In genomic region chr3:195114026-195114425, GRCh38 we compare ENCODE assay signal across 23 cellular contexts.
"Had no signal": no experiment of that assay in that cellular context is flagged by ENCODE, and none has a peak within 500 bp of the region (broad histone marks: within the 10 kb centered on the region; RNA-seq: fewer than 3 reads in every experiment).

No MANE protein-coding gene starts in this region.

- ATAC-seq: activated CD8-positive, alpha-beta T cell treated with anti-CD3 and anti-CD28 coated beads, Interleukin-2, amount 10 ng/mL, durations not matched to agents 7 days and 5 days; body of pancreas; Panc1 had no signal

- H3K4me3 ChIP-seq: body of pancreas, MG63, SJCRH30, SK-N-MC had no signal

- H3K36me3 ChIP-seq: MG63, SJCRH30 had no signal

- H3K27ac ChIP-seq: body of pancreas, SJCRH30, SK-N-MC had no signal

- H3K9me3 ChIP-seq: body of pancreas, MG63, SJCRH30 had no signal

- H3K27me3 ChIP-seq: body of pancreas, MG63, SJCRH30 had no signal

- H3K4me1 ChIP-seq: body of pancreas, SJCRH30 had no signal

- DNase-seq: activated CD4-positive, alpha-beta T cell treated with anti-CD3 and anti-CD28 coated beads, Interleukin-2, amount 10 ng/mL, durations not matched to agents 7 days and 5 days; activated CD4-positive, alpha-beta T cell treated with anti-CD3 and anti-CD28 coated beads, Interleukin-2, amount 50 U/mL, for 48 hours; activated CD8-positive, alpha-beta T cell treated with anti-CD3 and anti-CD28 coated beads, Interleukin-2, amount 10 ng/mL, durations not matched to agents 7 days and 5 days; activated gamma-delta T cell; activated naive CD4-positive, alpha-beta T cell treated with Interleukin-2 at 50 U/mL for 16 hours; activated T-cell treated with anti-CD3 and anti-CD28 coated beads, Interleukin-2, amount 50 U/mL, for 24 hours; amygdala; body of pancreas; central memory CD4-positive, alpha-beta T cell; Kasumi-1; KG1; MG63; NCI-H1048; NCI-H1417 treated with DMSO at 0.1 percent for 48 hours; NCI-H1930; NCI-H2081 treated with DMSO at 0.1 percent for 48 hours; NCI-H2171; NCI-H524 treated with DMSO at 0.1 percent for 48 hours; SHP77; SJCRH30; T1000 had no signal
